12 cellular contexts compared by ENCODE assay signal in the genomic region with DNA sequence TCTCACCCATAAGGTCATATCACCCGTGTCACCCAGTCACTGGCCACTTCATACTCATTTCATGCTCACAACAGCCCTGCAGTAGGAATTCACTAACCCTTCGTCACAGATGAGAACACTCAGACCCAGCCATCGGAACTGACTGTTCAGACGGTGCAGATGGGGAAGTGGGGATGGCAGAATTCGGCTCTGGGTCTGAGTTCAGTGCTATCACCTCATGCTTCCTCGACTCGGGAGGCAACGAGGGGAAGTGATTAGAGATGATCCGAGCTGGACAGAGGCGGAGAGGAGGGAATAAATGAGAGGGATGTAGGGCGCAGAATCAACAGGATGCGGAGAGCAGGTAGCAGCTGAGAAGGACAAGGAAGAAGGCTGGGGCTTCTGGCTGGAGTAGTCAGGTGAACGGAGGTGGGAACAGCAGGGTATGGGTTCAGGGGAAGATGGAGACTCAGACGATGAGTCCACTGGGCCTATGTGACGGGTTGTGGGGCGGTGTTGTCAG. TPM values are rescaled to one million over a fixed set of nuclear protein-coding genes. Genes with fewer than 3 reads are reported as not detected.
A peak's percentile ranks its signal among the peaks of the same experiment; 100 is the strongest.
DNase-seq lines count a peak whose midpoint lies in the region; ATAC-seq and TF ChIP-seq lines count a peak whose summit lies in the region.
"Had no signal": no experiment of that assay in that cellular context is flagged by ENCODE, and none has a peak within 500 bp of the region (broad histone marks: within the 10 kb centered on the region; RNA-seq: fewer than 3 reads in every experiment).

No MANE protein-coding gene starts in this region.

- BruUV-seq in Calu3 (replicated peaks; lab: Mats Ljungman, UMichigan): no TSS peak

- no peak overlapping the region for H2AFZ ChIP-seq in osteoblast (ENCODE audit: low read length)

- peaks cover 6% of the 10 kb centered on the region for H3K36me3 Mint-ChIP-seq in Calu3 (ENCODE audit: insufficient read depth, unreplicated experiment)

- TF ChIP-seq POLR2A in uterus (IDR thresholded peaks at IDR 0.05): no peak

- H3K4me1 Mint-ChIP-seq in Calu3 (ENCODE audit: low read depth, unreplicated experiment): peaks cover 49% of the 10 kb centered on the region

- no peak overlapping the region for H3K4me3 Mint-ChIP-seq in Calu3 (ENCODE audit: low read depth, unreplicated experiment)

- peak overlapping the region; percentile 12 to 28 for H3K27ac ChIP-seq in mucosa of rectum (ENCODE audit: low read depth in 2 of 2, low read length in 2 of 2)
- no peak overlapping the region for H3K27ac ChIP-seq in right atrium auricular region
- no peak overlapping the region for H3K27ac ChIP-seq in uterus
- H3K27ac ChIP-seq in osteoblast (ENCODE audit: low read depth, low read length): no peak overlapping the region
- H3K27ac ChIP-seq: heart right ventricle had no signal

- CTCF ChIA-PET in Calu3 (lab: Charles Lee): interaction anchor here (2.1 kb wide), 1 partner anchor 12 kb away, joined by 9 read pairs; no protein-coding TSS in a partner anchor

- H3K4me2 ChIP-seq in osteoblast (ENCODE audit: insufficient read depth, low read length): no peak overlapping the region

- H3K27me3 Mint-ChIP-seq in Calu3 (ENCODE audit: unreplicated experiment): no peaks in the 10 kb centered on the region

- H3K27me3 ChIP-seq in mucosa of rectum (ENCODE audit: control insufficient read depth in 2 of 2, insufficient read depth in 2 of 2, low read length in 2 of 2) (peaks cover 3 to 4% of the 10 kb centered on the region in 2 donors), right atrium auricular region (peaks cover 3 to 18% of the 10 kb centered on the region in 2 donors), uterus (peaks cover 0 to 5% of the 10 kb centered on the region in 2 donors), osteoblast (ENCODE audit: insufficient read depth, low read length) (peaks cover 38% of the 10 kb centered on the region)

- no peaks in the 10 kb centered on the region for H3K9me3 ChIP-seq in mucosa of rectum (ENCODE audit: control insufficient read depth in 2 of 2, low read length in 2 of 2)
- H3K9me3 ChIP-seq in right atrium auricular region: no peaks in the 10 kb centered on the region
- H3K9me3 ChIP-seq in uterus: no peaks in the 10 kb centered on the region
- H3K9me3 ChIP-seq in osteoblast (ENCODE audit: low read depth, low read length): no peaks in the 10 kb centered on the region
- H3K9me3 ChIP-seq: heart right ventricle had no signal

- TF ChIP-seq CTCF in Calu3 (IDR thresholded peaks at IDR 0.05; ENCODE audit: unreplicated experiment) (no peak), right atrium auricular region (IDR thresholded peaks at IDR 0.05) (no peak), uterus (IDR thresholded peaks at IDR 0.05) (no peak), osteoblast (IDR thresholded peaks at IDR 0.05; ENCODE audit: extremely low read depth, low read depth, low read length) (no peak)

- no peaks in the 10 kb centered on the region for H4K20me1 ChIP-seq in osteoblast (ENCODE audit: insufficient read depth, low read length)

- H3K27ac Mint-ChIP-seq in Calu3 (ENCODE audit: unreplicated experiment): peak overlapping the region; percentile 5

- H3K4me3 ChIP-seq in mucosa of rectum (ENCODE audit: low read length in 2 of 2) (peak overlapping the region; percentile 17 to 56), right atrium auricular region (no peak overlapping the region), uterus (no peak overlapping the region), osteoblast (ENCODE audit: insufficient read depth, low read length) (no peak overlapping the region)

- H3K9ac ChIP-seq in mucosa of rectum (ENCODE audit: low read depth in 1 of 2, low read length in 2 of 2): peak overlapping the region in 1 of 2 donors; percentile 58

- intact Hi-C loops in Calu3 (cut with micrococcal nuclease; ENCODE audit: unreplicated experiment) (no loop called here), uterus (cut with DNase I; ENCODE audit: low total_unique reads) (no loop called here)

- peak; percentile 47 for ATAC-seq in GM19463 (IDR thresholded peaks at IDR 0.05; ENCODE audit: unreplicated experiment)

- DNase-seq in Calu3 (no peak), RPMI7951 (ENCODE audit: low read depth) (peak; percentile 26), right atrium auricular region (ENCODE audit: low spot score) (no peak), SK-N-DZ (ENCODE audit: low spot score) (no peak), uterus (no peak), osteoblast (ENCODE audit: insufficient read length, low spot score, missing footprints) (no peak)

- H3K4me1 ChIP-seq in mucosa of rectum (ENCODE audit: control insufficient read depth in 2 of 2, insufficient read depth in 2 of 2, low read length in 2 of 2) (peaks cover 9 to 27% of the 10 kb centered on the region in 2 donors), right atrium auricular region (peaks cover 0 to 10% of the 10 kb centered on the region in 2 donors), uterus (peaks cover 0 to 6% of the 10 kb centered on the region in 2 donors), osteoblast (ENCODE audit: insufficient read depth, low read length) (no peaks in the 10 kb centered on the region)

- H3K79me2 ChIP-seq in osteoblast (ENCODE audit: insufficient read depth, low read length): no peaks in the 10 kb centered on the region

- H3K36me3 ChIP-seq in mucosa of rectum (ENCODE audit: control insufficient read depth in 2 of 2, insufficient read depth in 2 of 2, low read length in 2 of 2) (peaks cover 0 to 8% of the 10 kb centered on the region in 2 donors), right atrium auricular region (no peaks in the 10 kb centered on the region), uterus (no peaks in the 10 kb centered on the region), osteoblast (ENCODE audit: insufficient read depth, low read length) (no peaks in the 10 kb centered on the region)
- H3K36me3 ChIP-seq: heart right ventricle had no signal

- H3K9me3 Mint-ChIP-seq in Calu3 (ENCODE audit: low read depth, unreplicated experiment): no peaks in the 10 kb centered on the region

RNA-seq across cellular contexts. Expression of gene B3GNT6, which starts 4.7 kb away (rescaled TPM):
- total RNA-seq in Calu3 (2022): 0.28 and 0.39 TPM in 2 replicates
- not detected in 2 replicates for total RNA-seq in RPMI7951 (2014; rRNA removed; shearing (Covaris generic))
- not detected for total RNA-seq in right atrium auricular region
- polyA plus RNA-seq in SK-N-DZ (2014; cell fraction: cytosol; rRNA removed): not detected in 2 replicates
- polyA plus RNA-seq in SK-N-DZ (2014; cell fraction: nucleus; rRNA removed): not detected in 2 replicates
- total RNA-seq in uterus: under 1 TPM in 1 of 4 donors, not detected in 3; under 0.01 TPM
- total RNA-seq in osteoblast: not detected in 2 replicates
- total RNA-seq: heart right ventricle; mammary epithelial cell; skeletal muscle tissue; T-helper 1 cell treated with Interleukin-12 subunit alpha and Interleukin-12 subunit beta and Interleukin-4 antibody, amounts not matched to agents 30 ng/mL and 1 ng/mL, for 36 hours had no signal
- polyA plus RNA-seq: heart right ventricle, mammary epithelial cell had no signal

RNA-seq across cellular contexts. Expression of gene CAPN5, which starts 27.9 kb away (rescaled TPM):
- total RNA-seq in Calu3 (2022) (22.3 and 41.5 TPM in 2 replicates), right atrium auricular region (1 to 10 TPM; 2.6 to 4.0 TPM), uterus (10 to 100 TPM in 2 of 4 donors, 1 to 10 TPM in 2; 1.8 to 16.6 (median 8.0) TPM), osteoblast (6.5 and 8.5 TPM in 2 replicates)
- 10.7 and 12.4 TPM in 2 replicates for total RNA-seq in RPMI7951 (2014; rRNA removed; shearing (Covaris generic))
- polyA plus RNA-seq in SK-N-DZ (2014; cell fraction: cytosol; rRNA removed): 4.1 and 4.9 TPM in 2 replicates
- 9.0 and 9.1 TPM in 2 replicates for polyA plus RNA-seq in SK-N-DZ (2014; cell fraction: nucleus; rRNA removed)

Comparison
In these comparisons a context has a peak if more than half of its experiments do, and no peak if none do; other contexts are left out.
1. H3K27ac ChIP-seq: peak in mucosa of rectum (2 of 2); none in right atrium auricular region (0 of 2), uterus (0 of 2) and osteoblast (single experiment).
2. H3K4me3 ChIP-seq: peak in mucosa of rectum (2 of 2); none in right atrium auricular region (0 of 2), uterus (0 of 2) and osteoblast (single experiment).